22 cellular contexts compared by ENCODE assay signal in genomic region chr1:15115542-15116330, GRCh38. TPM values are rescaled to one million over a fixed set of nuclear protein-coding genes. Genes with fewer than 3 reads are reported as not detected.
DNase-seq lines count a peak whose midpoint lies in the region; ATAC-seq, FAIRE-seq and TF ChIP-seq lines count a peak whose summit lies in the region.
"Had no signal": no experiment of that assay in that cellular context is flagged by ENCODE, and none has a peak within 500 bp of the region (broad histone marks: within the 10 kb centered on the region; RNA-seq: fewer than 3 reads in every experiment).

No MANE protein-coding gene starts in this region.

- no TSS peak for BruUV-seq in K562 (replicated peaks; lab: Mats Ljungman, UMichigan)

- TF ChIP-seq CTCF in HEK293 (tag by site-specific recombination; IDR thresholded peaks at IDR 0.05) = no peak
- no peak for TF ChIP-seq CTCF in VCaP (conservative IDR thresholded peaks at IDR 0.05)
- TF ChIP-seq CTCF in K562 (IDR thresholded peaks at IDR 0.05 in 2 of 3, conservative IDR thresholded peaks at IDR 0.05 in 1 of 3; ENCODE audit: insufficient read depth in 2 of 3, low read depth in 1 of 3, low read length in 3 of 3) = no peak
- TF ChIP-seq CTCF in osteoblast (IDR thresholded peaks at IDR 0.05; ENCODE audit: extremely low read depth, low read depth, low read length) = no peak

- in situ Hi-C loops in K562 (cut with MboI) = no loop called here

- no peak for DNase-seq in K562 (ENCODE audit: extremely low read depth in 1 of 4, low spot score in 3 of 4)
- peak; percentile 69 for DNase-seq in osteoblast (ENCODE audit: insufficient read length, low spot score, missing footprints)
- DNase-seq in urothelium cell line (ENCODE audit: low spot score) = no peak
- DNase-seq in NCI-H446 treated with DMSO at 0.1 percent for 48 hours (lab: John Stamatoyannopoulos, UW) = no peak
- no peak for DNase-seq in activated CD4-positive, alpha-beta T cell treated with anti-CD3 and anti-CD28 coated beads for 48 hours
- DNase-seq: 8988T; ACHN; AML-193; BE2C; CD4-positive, alpha-beta T cell; CD8-positive, alpha-beta memory T cell; DMS 273 treated with DMSO at 0.1 percent for 48 hours; DND-41; HCEC 1CT had no signal

- WGBS in K562 (ENCODE audit: insufficient coverage, low coverage, missing lambda C conversion rate) = 1% methylated on average over 15 of the region's 15 CpGs

- CTCF ChIA-PET in HEK293 (lab: Yijun Ruan, JAX) = interaction anchor here (0.6 to 1.8 kb wide), 4 partner anchors 10 to 188 kb away, joined by 3 to 5 read pairs (median 4); no protein-coding TSS in a partner anchor
- CTCF ChIA-PET in K562 (lab: Yijun Ruan, JAX; ENCODE audit: low intra/inter-chr PET ratio) = interaction anchor here (0.7 kb wide), 1 partner anchor 13 kb away, joined by 3 read pairs; no protein-coding TSS in a partner anchor

- H2AFZ ChIP-seq in K562 (ENCODE audit: low read depth, low read length) (no peak overlapping the region), osteoblast (ENCODE audit: low read length) (no peak overlapping the region)

- no peaks in the 10 kb centered on the region for H3K9me1 ChIP-seq in K562 (ENCODE audit: control insufficient read depth, insufficient read depth, low read length)

- intact Hi-C loops in K562 (cut with micrococcal nuclease) = no loop called here

- no peak for ATAC-seq in K562
- ATAC-seq: A549 had no signal

- no peaks in the 10 kb centered on the region for H3K36me3 ChIP-seq in HEK293 (ENCODE audit: control insufficient read depth in 2 of 2, insufficient read depth in 1 of 2, low read length in 2 of 2)
- no peaks in the 10 kb centered on the region for H3K36me3 ChIP-seq in K562 (ENCODE audit: control insufficient read depth, insufficient read depth, low read length)
- no peaks in the 10 kb centered on the region for H3K36me3 ChIP-seq in osteoblast (ENCODE audit: insufficient read depth, low read length)
- H3K36me3 ChIP-seq: BE2C; BLaER1 treated with 17β-estradiol and CSF1 and Interleukin-3, amounts not matched to agents 10 nM and 100 nM had no signal

- no peak overlapping the region for H3K4me3 ChIP-seq in HEK293 (ENCODE audit: low read depth, low read length)
- H3K4me3 ChIP-seq in K562 = no peak overlapping the region
- no peak overlapping the region for H3K4me3 ChIP-seq in osteoblast (ENCODE audit: insufficient read depth, low read length)
- H3K4me3 ChIP-seq: A549; BLaER1 treated with 17β-estradiol and CSF1 and Interleukin-3, amounts not matched to agents 10 nM and 100 nM had no signal

- H3K4me2 ChIP-seq in K562 (ENCODE audit: insufficient read depth, low read length) (no peak overlapping the region), osteoblast (ENCODE audit: insufficient read depth, low read length) (no peak overlapping the region)
- H3K4me2 ChIP-seq: A549; BLaER1 treated with 17β-estradiol and CSF1 and Interleukin-3, amounts not matched to agents 10 nM and 100 nM had no signal

- TF ChIP-seq POLR2A in K562 (conservative IDR thresholded peaks at IDR 0.05) = no peak

- no peak for TF ChIP-seq EP300 in K562 (IDR thresholded peaks at IDR 0.05; ENCODE audit: low read length)

- no peak overlapping the region for H3K9ac ChIP-seq in K562 (ENCODE audit: insufficient read depth in 1 of 2, low read depth in 2 of 2, low read length in 2 of 2)
- H3K9ac ChIP-seq: BLaER1 treated with 17β-estradiol and CSF1 and Interleukin-3, amounts not matched to agents 10 nM and 100 nM had no signal

- H4K20me1 ChIP-seq in K562 (replicated peaks; ENCODE audit: control insufficient read depth, insufficient read depth, low read length) (peaks cover 9% of the 10 kb centered on the region), osteoblast (ENCODE audit: insufficient read depth, low read length) (no peaks in the 10 kb centered on the region)
- H4K20me1 ChIP-seq: BLaER1 treated with 17β-estradiol and CSF1 and Interleukin-3, amounts not matched to agents 10 nM and 100 nM had no signal

- TF ChIP-seq RAD21 in K562 (CRISPR knock-in tag; conservative IDR thresholded peaks at IDR 0.05 in 1 of 2, IDR thresholded peaks at IDR 0.05 in 1 of 2) = no peak

- POLR2A ChIA-PET in HEK293 (lab: Yijun Ruan, JAX) (no interaction called here), K562 (lab: Yijun Ruan, JAX) (interaction anchor here (0.6 to 1.6 kb wide), 4 partner anchors 11 to 357 kb away, joined by 3 to 6 read pairs (median 5); no protein-coding TSS in a partner anchor)

- no peaks in the 10 kb centered on the region for H3K9me3 ChIP-seq in HEK293 (ENCODE audit: control insufficient read depth, insufficient read depth, low read depth, low read length)
- H3K9me3 ChIP-seq in K562 (replicated peaks; ENCODE audit: control insufficient read depth, insufficient read depth, low read depth, low read length) = no peaks in the 10 kb centered on the region
- no peaks in the 10 kb centered on the region for H3K9me3 ChIP-seq in osteoblast (ENCODE audit: low read depth, low read length)
- H3K9me3 ChIP-seq: A549; BE2C; BLaER1 treated with 17β-estradiol and CSF1 and Interleukin-3, amounts not matched to agents 10 nM and 100 nM had no signal

- H3K27me3 ChIP-seq in K562 (ENCODE audit: control insufficient read depth in 2 of 2, insufficient read depth in 2 of 2, low read length in 2 of 2) (peaks cover 49 to 79% of the 10 kb centered on the region in 2 experiments), osteoblast (ENCODE audit: insufficient read depth, low read length) (peaks cover 12% of the 10 kb centered on the region)
- H3K27me3 ChIP-seq: BE2C; BLaER1 treated with 17β-estradiol and CSF1 and Interleukin-3, amounts not matched to agents 10 nM and 100 nM had no signal

- no peak for FAIRE-seq in K562 (lab: Jason Lieb, UNC)
- no peak for FAIRE-seq in urothelium cell line (lab: Jason Lieb, UNC)
- FAIRE-seq: A549, D721Med, G401.6, GM12892, H1 had no signal

- H3K79me2 ChIP-seq in K562 (ENCODE audit: control insufficient read depth, insufficient read depth, low read length) (no peaks in the 10 kb centered on the region), osteoblast (ENCODE audit: insufficient read depth, low read length) (no peaks in the 10 kb centered on the region)

- H3K27ac ChIP-seq in HEK293 (ENCODE audit: extremely low read depth, low read depth, low read length) (no peak overlapping the region), VCaP (0 out of 2 replicates have a peak overlapping the region, but pooled peaks have one; percentile 56), K562 (ENCODE audit: extremely low read depth, low read depth, low read length) (no peak overlapping the region), osteoblast (ENCODE audit: low read depth, low read length) (no peak overlapping the region)
- H3K27ac ChIP-seq: A549; BLaER1 treated with 17β-estradiol and CSF1 and Interleukin-3, amounts not matched to agents 10 nM and 100 nM had no signal

- H3K4me1 ChIP-seq in HEK293 (ENCODE audit: control insufficient read depth, insufficient read depth, low read length) = no peaks in the 10 kb centered on the region
- no peaks in the 10 kb centered on the region for H3K4me1 ChIP-seq in K562 (replicated peaks in 1 of 2; ENCODE audit: control insufficient read depth in 2 of 2, insufficient read depth in 2 of 2, low read length in 2 of 2)
- H3K4me1 ChIP-seq in osteoblast (ENCODE audit: insufficient read depth, low read length) = no peaks in the 10 kb centered on the region
- H3K4me1 ChIP-seq: A549; BE2C; BLaER1 treated with 17β-estradiol and CSF1 and Interleukin-3, amounts not matched to agents 10 nM and 100 nM had no signal

TF ChIP-seq in HEK293, 187 proteins besides CTCF, POLR2A, EP300 and RAD21 (continues in another document):
- TF ChIP-seq ZNF513 (tag by site-specific recombination; IDR thresholded peaks at IDR 0.05) = no peak

TF ChIP-seq in K562, 482 proteins besides CTCF, POLR2A, EP300 and RAD21:
- TF ChIP-seq ZFP36 (IDR thresholded peaks at IDR 0.05; ENCODE audit: low read depth, low read length, partially characterized antibody) (peak; percentile 69), RBM25 (IDR thresholded peaks at IDR 0.05; ENCODE audit: low read depth, low read length, severe bottlenecking) (peak; percentile 65), BCOR (IDR thresholded peaks at IDR 0.05) (peak; percentile 58; the same call in 1 of the 2 replicates), HMG20B (CRISPR knock-in tag; IDR thresholded peaks at IDR 0.05) (no peak)

RNA-seq across cellular contexts. Expression of gene TMEM51, which starts 37.8 kb away (rescaled TPM):
- not detected in 2 replicates for total RNA-seq in K562 (2011; cell fraction: chromatin; rRNA removed; ENCODE audit: low replicate concordance)
- 0.50 and 0.53 TPM in 2 replicates for total RNA-seq in K562 (2011; cell fraction: nucleolus; rRNA removed)
- total RNA-seq in K562 (2011; cell fraction: nucleoplasm; rRNA removed) = 0.37 TPM in 1 of 2 replicates, not detected in the other
- total RNA-seq in K562 (2014; rRNA removed) (0.95 and 1.1 TPM in 2 replicates), K562 (2014; rRNA removed; fragmentation: Illumina TruSeq; extraction: Trizol) (0.16 and 0.55 TPM in 2 replicates), K562 (2015; rRNA removed; fragmentation: Illumina TruSeq; extraction: Trizol) (0.58 and 0.64 TPM in 2 replicates), K562 (2021) (0.80 and 1.0 TPM in 2 replicates), osteoblast (0.59 and 0.72 TPM in 2 replicates)
- polyA plus RNA-seq in K562 (2011; rRNA removed) (0.13 and 0.49 TPM in 2 replicates), K562 (2014; fragmentation: Illumina TruSeq; extraction: Trizol) (0.88 and 0.94 TPM in 2 replicates), K562 (2014; fragmentation: Nextera tagmentation; extraction: Ambion mirVana) (under 1 TPM; 0.06 to 0.07 TPM), K562 (2014; rRNA removed) (0.62 and 1.4 TPM in 2 replicates)
- 0.33 and 0.47 TPM in 2 replicates for polyA plus RNA-seq in K562 (2011; cell fraction: cytosol; rRNA removed)
- 0.21 and 0.34 TPM in 2 replicates for polyA plus RNA-seq in K562 (2011; cell fraction: nucleus; rRNA removed)
- polyA plus RNA-seq in K562 (2012) = 1.5 and 1.7 TPM in 2 replicates
- 0.15 TPM in 1 of 2 replicates, not detected in the other for polyA minus RNA-seq in K562 (2011; rRNA and poly(A)+ RNA removed)
- 0.73 TPM in 1 of 2 replicates, not detected in the other for polyA minus RNA-seq in K562 (2011; cell fraction: cytosol; rRNA and poly(A)+ RNA removed)
- 0.44 TPM in 1 of 2 replicates, not detected in the other for polyA minus RNA-seq in K562 (2011; cell fraction: nucleus; rRNA and poly(A)+ RNA removed)
- total RNA-seq: CD4-positive, alpha-beta T cell had no signal
- polyA plus RNA-seq: CD8-positive, alpha-beta memory T cell had no signal
